Comparison of ENCODE assay signal across 16 cellular contexts in genomic region chr3:127718244-127718915, GRCh38. TPM values are rescaled to one million over a fixed set of nuclear protein-coding genes. Genes with fewer than 3 reads are reported as not detected.
DNase-seq lines count a peak whose midpoint lies in the region; ATAC-seq and TF ChIP-seq lines count a peak whose summit lies in the region.
"Had no signal": no experiment of that assay in that cellular context is flagged by ENCODE, and none has a peak within 500 bp of the region (broad histone marks: within the 10 kb centered on the region; RNA-seq: fewer than 3 reads in every experiment).

No MANE protein-coding gene starts in this region.

- no peaks in the 10 kb centered on the region for H3K36me3 Mint-ChIP-seq in nephron progenitor cell (ENCODE audit: low read depth)
- H3K36me3 Mint-ChIP-seq: CD8-positive, alpha-beta T cell had no signal

- peaks cover 9% of the 10 kb centered on the region for H3K27me3 Mint-ChIP-seq in nephron progenitor cell (ENCODE audit: low read depth, poor library complexity)

- H3K4me1 Mint-ChIP-seq in nephron progenitor cell = peaks cover 90% of the 10 kb centered on the region

- H3K4me1 ChIP-seq in left ventricle myocardium inferior = peaks cover 97% of the 10 kb centered on the region
- peaks cover 13 to 84% (median 79%) of the 10 kb centered on the region in 5 donors for H3K4me1 ChIP-seq in subcutaneous abdominal adipose tissue (ENCODE audit: control insufficient read depth in 5 of 5, insufficient read depth in 5 of 5, low read length in 5 of 5)
- H3K4me1 ChIP-seq in ascending aorta = peaks cover 11% of the 10 kb centered on the region in 2 donors

- no peak overlapping the region for H3K4me3 Mint-ChIP-seq in nephron progenitor cell
- H3K4me3 Mint-ChIP-seq: CD8-positive, alpha-beta T cell; HFFc6 had no signal

- H3K27ac ChIP-seq in left ventricle myocardium inferior (replicated peaks) (peak overlapping the region; percentile 96), subcutaneous abdominal adipose tissue (ENCODE audit: low read depth, low read length) (peak overlapping the region; percentile 78), ascending aorta (no peak overlapping the region)
- H3K27ac ChIP-seq: RWPE1 had no signal

- H3K9me3 ChIP-seq in left ventricle myocardium inferior (replicated peaks) (no peaks in the 10 kb centered on the region), subcutaneous abdominal adipose tissue (ENCODE audit: control insufficient read depth in 5 of 5, low read length in 5 of 5) (no peaks in the 10 kb centered on the region), ascending aorta (no peaks in the 10 kb centered on the region)

- no peak overlapping the region for H3K9ac ChIP-seq in subcutaneous abdominal adipose tissue (ENCODE audit: low read length in 5 of 5)

- H3K9me3 Mint-ChIP-seq in nephron progenitor cell = no peaks in the 10 kb centered on the region
- H3K9me3 Mint-ChIP-seq: CD8-positive, alpha-beta T cell; HFFc6 had no signal

- intact Hi-C loops in left ventricle myocardium inferior (cut with micrococcal nuclease) = no loop called here
- intact Hi-C loops in left ventricle myocardium superior (cut with micrococcal nuclease) = no loop called here
- intact Hi-C loops in ascending aorta (cut with DNase I) = no loop called here

- no peak overlapping the region for H3K4me3 ChIP-seq in left ventricle myocardium inferior
- no peak overlapping the region for H3K4me3 ChIP-seq in astrocyte of the spinal cord (ENCODE audit: low read depth, low read length)
- H3K4me3 ChIP-seq in subcutaneous abdominal adipose tissue (ENCODE audit: low read depth in 1 of 5, low read length in 5 of 5) = no peak overlapping the region
- no peak overlapping the region for H3K4me3 ChIP-seq in ascending aorta

- TF ChIP-seq CTCF in left ventricle myocardium inferior (IDR thresholded peaks at IDR 0.05; ENCODE audit: borderline replicate concordance) = no peak
- peak; percentile 22 for TF ChIP-seq CTCF in astrocyte of the spinal cord (IDR thresholded peaks at IDR 0.05; ENCODE audit: low read depth, low read length)
- TF ChIP-seq CTCF in nephron progenitor cell (IDR thresholded peaks at IDR 0.05) = no peak
- TF ChIP-seq CTCF in ascending aorta (IDR thresholded peaks at IDR 0.05) = no peak

- in situ Hi-C loops in astrocyte of the spinal cord (cut with HindIII; ENCODE audit: low sequenced_read_pairs) = no loop called here

- no peak for ATAC-seq in left ventricle myocardium superior
- ATAC-seq in GM19023 (IDR thresholded peaks at IDR 0.05; ENCODE audit: unreplicated experiment) = no peak
- ATAC-seq: CD8-positive, alpha-beta T cell had no signal

- H3K27me3 ChIP-seq in left ventricle myocardium inferior (ENCODE audit: low read depth) (no peaks in the 10 kb centered on the region), subcutaneous abdominal adipose tissue (ENCODE audit: control insufficient read depth in 5 of 5, insufficient read depth in 4 of 5, low read length in 5 of 5) (no peaks in the 10 kb centered on the region), ascending aorta (no peaks in the 10 kb centered on the region)

- H3K27ac Mint-ChIP-seq in nephron progenitor cell = peak overlapping the region; percentile 18
- H3K27ac Mint-ChIP-seq: CD8-positive, alpha-beta T cell; HFFc6 had no signal

- DNase-seq in left ventricle myocardium inferior (no peak), left ventricle myocardium superior (no peak), astrocyte of the spinal cord (ENCODE audit: low read depth, low spot score) (no peak), nephron progenitor cell (no peak), ascending aorta (ENCODE audit: low spot score in 2 of 2) (no peak), SW480 (ENCODE audit: low spot score) (no peak)
- DNase-seq: CD8-positive, alpha-beta T cell; DND-41; GF-D8; HFFc6; NCI-H1092; NCI-H1694; NCI-H2107 had no signal

- peaks cover 47% of the 10 kb centered on the region for H3K36me3 ChIP-seq in left ventricle myocardium inferior
- peaks cover 0 to 81% (median 61%) of the 10 kb centered on the region in 5 donors for H3K36me3 ChIP-seq in subcutaneous abdominal adipose tissue (ENCODE audit: control insufficient read depth in 5 of 5, insufficient read depth in 5 of 5, low read length in 5 of 5)
- H3K36me3 ChIP-seq in ascending aorta = peaks cover 0 to 4% of the 10 kb centered on the region in 2 donors

RNA-seq across cellular contexts. Expression of gene ABTB1, which starts 45.6 kb away (rescaled TPM):
- 29.9 TPM for total RNA-seq in left ventricle myocardium inferior
- total RNA-seq in left ventricle myocardium superior = 34.2 TPM
- 61.7 TPM for total RNA-seq in ascending aorta

Comparison
In these comparisons a context has a peak if more than half of its experiments do, and no peak if none do; other contexts are left out.
1. H3K27ac ChIP-seq: peak in left ventricle myocardium inferior (single experiment) and subcutaneous abdominal adipose tissue (single experiment); none in ascending aorta (0 of 2).